ENCODE assay signal across 14 cellular contexts in the genomic region with DNA sequence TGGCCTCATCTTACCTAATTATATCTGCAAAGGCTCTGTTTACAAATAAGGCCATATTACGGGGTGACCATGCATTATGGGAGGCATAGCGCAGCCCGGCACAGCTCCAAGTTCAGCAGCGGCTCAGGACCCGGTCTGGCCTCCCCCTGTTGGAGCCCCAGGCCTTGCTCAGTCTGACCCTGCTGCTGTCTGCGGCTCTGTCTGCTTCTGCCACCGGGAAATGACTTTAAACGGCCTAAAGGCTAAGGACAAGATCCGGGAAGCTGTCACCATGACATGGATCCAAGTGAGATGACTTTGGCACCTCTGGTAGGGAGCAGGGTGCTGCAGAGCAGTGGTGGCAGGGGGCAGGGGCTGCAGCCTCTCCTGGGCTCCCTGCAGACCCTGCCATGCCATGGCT.
"Had no signal": no experiment of that assay in that cellular context is flagged by ENCODE, and none has a peak within 500 bp of the region (broad histone marks: within the 10 kb centered on the region; RNA-seq: fewer than 3 reads in every experiment).

No MANE protein-coding gene starts in this region.

- H3K9me3 Mint-ChIP-seq: activated CD4-positive, alpha-beta memory T cell treated with anti-CD3 and anti-CD28 coated beads for 36 hours; activated naive CD8-positive, alpha-beta T cell treated with anti-CD3 and anti-CD28 coated beads for 36 hours; naive B cell had no signal

- FAIRE-seq: bronchial epithelial cell had no signal

- H3K27ac ChIP-seq: esophagus squamous epithelium, heart left ventricle had no signal

- H3K36me3 ChIP-seq: esophagus squamous epithelium, heart left ventricle had no signal

- H3K4me3 Mint-ChIP-seq: activated CD4-positive, alpha-beta memory T cell treated with anti-CD3 and anti-CD28 coated beads for 36 hours; activated naive CD8-positive, alpha-beta T cell treated with anti-CD3 and anti-CD28 coated beads for 36 hours; naive B cell had no signal

- ATAC-seq: heart left ventricle, left ventricle myocardium superior had no signal

- H3K27ac Mint-ChIP-seq: activated CD4-positive, alpha-beta memory T cell treated with anti-CD3 and anti-CD28 coated beads for 36 hours; activated naive CD8-positive, alpha-beta T cell treated with anti-CD3 and anti-CD28 coated beads for 36 hours had no signal

- H3K4me3 ChIP-seq: esophagus squamous epithelium, heart left ventricle had no signal

- H3K27me3 Mint-ChIP-seq: activated naive CD8-positive, alpha-beta T cell treated with anti-CD3 and anti-CD28 coated beads for 36 hours had no signal

- H3K27me3 ChIP-seq: esophagus squamous epithelium, heart left ventricle had no signal

- DNase-seq: activated CD4-positive, alpha-beta memory T cell treated with anti-CD3 and anti-CD28 coated beads for 36 hours; activated gamma-delta T cell; activated naive CD8-positive, alpha-beta T cell treated with anti-CD3 and anti-CD28 coated beads for 36 hours; activated T-cell treated with anti-CD3 and anti-CD28 coated beads, Interleukin-2, amount 50 U/mL, for 48 hours; esophagus squamous epithelium; foreskin fibroblast; heart left ventricle; left ventricle myocardium superior; midbrain; naive B cell; nucleus accumbens; stimulated activated CD4-positive, alpha-beta T cell treated with anti-CD3 and anti-CD28 coated beads, Interleukin-2, amount 100 ng/mL, for 48 hours; stimulated activated naive CD4-positive, alpha-beta T cell treated with Interleukin-2 at 50 U/mL for 16 hours had no signal

- H3K36me3 Mint-ChIP-seq: activated CD4-positive, alpha-beta memory T cell treated with anti-CD3 and anti-CD28 coated beads for 36 hours; activated naive CD8-positive, alpha-beta T cell treated with anti-CD3 and anti-CD28 coated beads for 36 hours had no signal

- H3K9me3 ChIP-seq: esophagus squamous epithelium, heart left ventricle had no signal
